Comparison of ENCODE assay signal across 16 cellular contexts in genomic region chr15:58063612-58064011, GRCh38. TPM values are rescaled to one million over a fixed set of nuclear protein-coding genes. Genes with fewer than 3 reads are reported as not detected.
"Had no signal": no experiment of that assay in that cellular context is flagged by ENCODE, and none has a peak within 500 bp of the region (broad histone marks: within the 10 kb centered on the region; RNA-seq: fewer than 3 reads in every experiment).

No MANE protein-coding gene starts in this region.

- H3K9me3 ChIP-seq: gastrocnemius medialis, mucosa of descending colon had no signal

- ATAC-seq: activated naive CD8-positive, alpha-beta T cell treated with anti-CD3 and anti-CD28 coated beads, Interleukin-2, amount 50 U/mL, for 24 hours; gastrocnemius medialis; mucosa of descending colon; naive thymus-derived CD8-positive, alpha-beta T cell; WTC11 had no signal

- H3K36me3 ChIP-seq: cardiac muscle cell, gastrocnemius medialis had no signal

- DNase-seq: activated CD4-positive, alpha-beta T cell treated with anti-CD3 and anti-CD28 coated beads, Interleukin-2, amount 10 ng/mL, durations not matched to agents 24 days and 14 days; activated naive CD4-positive, alpha-beta T cell treated with Interleukin-2 at 50 U/mL for 16 hours; activated naive CD8-positive, alpha-beta T cell treated with anti-CD3 and anti-CD28 coated beads, Interleukin-2, amount 50 U/mL, for 24 hours; effector CD4-positive, alpha-beta T cell; gastrocnemius medialis; mammary epithelial cell; mucosa of descending colon; naive thymus-derived CD8-positive, alpha-beta T cell; stimulated activated CD4-positive, alpha-beta T cell treated with anti-CD3 and anti-CD28 coated beads, Interleukin-4, amount 100 ng/mL, for 4 hours had no signal

- H3K4me3 ChIP-seq: cardiac muscle cell, mucosa of descending colon, SK-N-MC had no signal

- H3K27ac ChIP-seq: cardiac muscle cell, SK-N-MC had no signal

- FAIRE-seq: astrocyte, colon, keratinocyte had no signal

RNA-seq across cellular contexts. Expression of gene ALDH1A2, which starts 1.9 kb away (rescaled TPM):
- total RNA-seq: naive thymus-derived CD8-positive, alpha-beta T cell; T-helper 1 cell treated with Interleukin-12 subunit alpha and Interleukin-12 subunit beta and Interleukin-4 antibody, amounts not matched to agents 30 ng/mL and 1 ng/mL, for 36 hours had no signal
- polyA plus RNA-seq: naive thymus-derived CD8-positive, alpha-beta T cell had no signal
